In genomic region chr2:196362973-196363549, GRCh38 we compare ENCODE assay signal across 22 cellular contexts.
A peak's percentile ranks its signal among the peaks of the same experiment; 100 is the strongest.
DNase-seq lines count a peak whose midpoint lies in the region; ATAC-seq, FAIRE-seq and TF ChIP-seq lines count a peak whose summit lies in the region.
"Had no signal": no experiment of that assay in that cellular context is flagged by ENCODE, and none has a peak within 500 bp of the region (broad histone marks: within the 10 kb centered on the region; RNA-seq: fewer than 3 reads in every experiment).

No MANE protein-coding gene starts in this region.

- no peak for DNase-seq in activated CD4-positive, alpha-beta T cell treated with anti-CD3 and anti-CD28 coated beads, Interleukin-2, amount 10 ng/mL, durations not matched to agents 24 days and 14 days
- no peak for DNase-seq in activated CD4-positive, alpha-beta T cell treated with anti-CD3 and anti-CD28 coated beads, Interleukin-2, amount 50 U/mL, for 1 hour
- DNase-seq in GM19239 (ENCODE audit: insufficient read length, low spot score) (no peak), heart left ventricle (no peak), left ventricle myocardium superior (no peak), COLO668 (lab: John Stamatoyannopoulos, UW; ENCODE audit: unreplicated experiment) (no peak), suprapubic skin (ENCODE audit: low spot score in 2 of 2) (no peak), AG08396 (ENCODE audit: low spot score) (no peak)
- DNase-seq: CD8-positive, alpha-beta T cell; COR-L47; DMS 273 treated with DMSO at 0.1 percent for 48 hours; DMS53; DND-41; EL had no signal

- H3K27ac Mint-ChIP-seq in activated CD4-positive, alpha-beta T cell treated with anti-CD3 and anti-CD28 coated beads, Interleukin-2, amount 10 ng/mL, durations not matched to agents 24 days and 14 days: peak overlapping the region; percentile 10
- H3K27ac Mint-ChIP-seq: CD8-positive, alpha-beta T cell had no signal

- intact Hi-C loops in activated CD4-positive, alpha-beta T cell treated with anti-CD3 and anti-CD28 coated beads, Interleukin-2, amount 10 ng/mL, durations not matched to agents 24 days and 14 days (cut with micrococcal nuclease): no loop called here
- intact Hi-C loops in heart left ventricle (cut with DNase I): loop anchor here in 4 of 10 donors (5.0 to 10.0 kb wide), 4 partner anchors 39 to 84 kb away; no protein-coding TSS in a partner anchor
- intact Hi-C loops in left ventricle myocardium superior (cut with micrococcal nuclease): no loop called here

- TF ChIP-seq CTCF in heart left ventricle (IDR thresholded peaks at IDR 0.05): no peak
- no peak for TF ChIP-seq CTCF in suprapubic skin (IDR thresholded peaks at IDR 0.05)

- H3K9me3 Mint-ChIP-seq in activated CD4-positive, alpha-beta T cell treated with anti-CD3 and anti-CD28 coated beads, Interleukin-2, amount 10 ng/mL, durations not matched to agents 24 days and 14 days: peaks cover 13% of the 10 kb centered on the region

- TF ChIP-seq EP300 in suprapubic skin (IDR thresholded peaks at IDR 0.05): no peak

- no peaks in the 10 kb centered on the region for H3K36me3 ChIP-seq in heart left ventricle
- H3K36me3 ChIP-seq in suprapubic skin: no peaks in the 10 kb centered on the region
- H3K36me3 ChIP-seq: BLaER1, HAP-1 had no signal

- ATAC-seq in heart left ventricle (peak; percentile 54 to 75 (median 64)), left ventricle myocardium superior (peak; percentile 89)
- ATAC-seq: A549; CD8-positive, alpha-beta T cell; HepG2 had no signal

- H3K4me1 ChIP-seq in heart left ventricle (peaks cover 0 to 33% (median 11%) of the 10 kb centered on the region in 12 donors), suprapubic skin (peaks cover 4% of the 10 kb centered on the region)
- H3K4me1 ChIP-seq: A549, BLaER1, HAP-1 had no signal

- H3K27me3 ChIP-seq in heart left ventricle (no peaks in the 10 kb centered on the region), suprapubic skin (no peaks in the 10 kb centered on the region)
- H3K27me3 ChIP-seq: BLaER1 had no signal

- FAIRE-seq in GM19239 (lab: Jason Lieb, UNC): peak; percentile 14
- FAIRE-seq: A549, G401.6, H1, HepG2 had no signal

- H3K4me3 Mint-ChIP-seq in activated CD4-positive, alpha-beta T cell treated with anti-CD3 and anti-CD28 coated beads, Interleukin-2, amount 10 ng/mL, durations not matched to agents 24 days and 14 days: no peak overlapping the region
- H3K4me3 Mint-ChIP-seq: CD8-positive, alpha-beta T cell; IgD-negative memory B cell had no signal

- H3K4me3 ChIP-seq in heart left ventricle (no peak overlapping the region), suprapubic skin (no peak overlapping the region)
- H3K4me3 ChIP-seq: A549, BLaER1, HAP-1 had no signal

- WGBS in heart left ventricle, 4 donors: 80 to 86% (median 83%) methylated on average over 2 of the region's 2 CpGs
- 72% methylated on average over 2 of the region's 2 CpGs for WGBS in suprapubic skin

- H3K27ac ChIP-seq in heart left ventricle (peak overlapping the region in 8 of 12 donors; percentile 6 to 42 (median 35)), suprapubic skin (no peak overlapping the region)
- H3K27ac ChIP-seq: 22Rv1, A549, BLaER1 had no signal

- peaks cover 10% of the 10 kb centered on the region for H3K27me3 Mint-ChIP-seq in activated CD4-positive, alpha-beta T cell treated with anti-CD3 and anti-CD28 coated beads, Interleukin-2, amount 10 ng/mL, durations not matched to agents 24 days and 14 days
- H3K27me3 Mint-ChIP-seq: IgD-negative memory B cell had no signal

- H3K9me3 ChIP-seq in heart left ventricle: peaks cover 0 to 6% (median 0%) of the 10 kb centered on the region in 12 donors
- H3K9me3 ChIP-seq in suprapubic skin: no peaks in the 10 kb centered on the region
- H3K9me3 ChIP-seq: A549, HAP-1 had no signal

- H3K36me3 Mint-ChIP-seq in activated CD4-positive, alpha-beta T cell treated with anti-CD3 and anti-CD28 coated beads, Interleukin-2, amount 10 ng/mL, durations not matched to agents 24 days and 14 days (ENCODE audit: low read depth): no peaks in the 10 kb centered on the region
- H3K36me3 Mint-ChIP-seq: CD8-positive, alpha-beta T cell; IgD-negative memory B cell had no signal

- TF ChIP-seq POLR2A in heart left ventricle (IDR thresholded peaks at IDR 0.05): no peak
- no peak for TF ChIP-seq POLR2A in suprapubic skin (IDR thresholded peaks at IDR 0.05)

- H3K4me1 Mint-ChIP-seq in activated CD4-positive, alpha-beta T cell treated with anti-CD3 and anti-CD28 coated beads, Interleukin-2, amount 10 ng/mL, durations not matched to agents 24 days and 14 days: peaks cover 6% of the 10 kb centered on the region
- H3K4me1 Mint-ChIP-seq: IgD-negative memory B cell had no signal
